ENCODE assay signal across 1 cellular context in the genomic region with DNA sequence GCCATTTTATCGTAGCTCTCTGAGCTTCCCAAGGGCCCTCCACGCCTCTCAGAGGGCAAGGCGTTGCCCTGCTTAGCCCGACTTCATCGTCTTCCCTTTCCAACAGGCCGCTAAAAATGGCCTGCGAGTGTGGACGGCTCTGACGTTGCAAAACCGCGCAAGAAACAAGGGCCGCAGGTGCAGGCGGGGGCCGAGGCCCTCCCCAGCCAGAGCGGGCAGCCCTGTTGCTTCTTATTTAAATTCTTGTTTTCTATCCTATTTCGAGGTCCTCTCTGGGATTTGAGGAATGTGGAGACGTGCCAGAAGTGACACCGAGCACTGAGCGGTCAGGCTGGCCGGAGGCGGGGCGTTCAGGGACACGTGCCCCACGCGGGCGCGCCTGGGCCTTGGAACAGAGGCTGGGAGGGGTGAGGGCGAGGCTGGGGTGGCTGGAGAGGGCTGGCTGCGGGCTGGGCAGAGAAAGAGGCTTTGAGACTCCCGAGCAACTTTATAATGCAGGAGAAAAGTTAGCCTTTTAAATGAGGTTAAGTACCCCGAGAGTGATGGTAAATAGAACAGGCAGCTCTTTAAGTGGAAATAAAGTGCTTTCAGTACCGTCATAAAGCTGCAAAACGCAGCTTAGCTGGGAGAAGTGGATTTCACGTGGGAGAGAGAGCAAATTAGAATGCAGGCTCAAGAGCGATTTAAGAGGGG.
TF ChIP-seq lines count a peak whose summit lies in the region.

No MANE protein-coding gene starts in this region.

TF ChIP-seq in H1, 55 proteins besides CTCF, POLR2A, EP300 and RAD21 (continued from another document):
- TF ChIP-seq MAFK (IDR thresholded peaks at IDR 0.05; ENCODE audit: low read depth, low read length) (no peak), CREB1 (IDR thresholded peaks at IDR 0.05) (0 out of 2 replicates have a peak, but pooled peaks have one; percentile 34), GABPA (IDR thresholded peaks at IDR 0.05; ENCODE audit: borderline replicate concordance, insufficient read depth, low read length) (no peak), PHF8 (conservative IDR thresholded peaks at IDR 0.05; ENCODE audit: low read depth, low read length) (no peak), RXRA (IDR thresholded peaks at IDR 0.05; ENCODE audit: insufficient read depth, low read depth, low read length) (no peak), SRF (IDR thresholded peaks at IDR 0.05; ENCODE audit: low read depth, low read length) (no peak), CBX5 (IDR thresholded peaks at IDR 0.05; ENCODE audit: low read depth, low read length) (no peak), ASH2L (IDR thresholded peaks at IDR 0.05; ENCODE audit: low read length) (peak; percentile 28), CTBP2 (IDR thresholded peaks at IDR 0.05; ENCODE audit: borderline replicate concordance, insufficient read depth, insufficient read length, low read length) (no peak), KDM5A (IDR thresholded peaks at IDR 0.05; ENCODE audit: low read length) (no peak), NANOG (IDR thresholded peaks at IDR 0.05; ENCODE audit: insufficient read depth, low read depth, low read length, poor library complexity, severe bottlenecking) (no peak), SIN3A (conservative IDR thresholded peaks at IDR 0.05 in 1 of 2, IDR thresholded peaks at IDR 0.05 in 1 of 2; ENCODE audit: low read depth in 1 of 2, low read length in 2 of 2) (0 out of 4 replicates have a peak, but pooled peaks of 1 of the 2 experiments have one; percentile 32), SAP30 (IDR thresholded peaks at IDR 0.05; ENCODE audit: insufficient read depth, insufficient replicate concordance, low read length) (no peak), EGR1 (IDR thresholded peaks at IDR 0.05; ENCODE audit: borderline replicate concordance, low read depth, low read length) (no peak), HDAC6 (IDR thresholded peaks at IDR 0.05; ENCODE audit: low read depth, low read length) (no peak), JUND (IDR thresholded peaks at IDR 0.05; ENCODE audit: low read length) (no peak), BACH1 (IDR thresholded peaks at IDR 0.05; ENCODE audit: low read length) (no peak)
- TF ChIP-seq, protein P1, sequence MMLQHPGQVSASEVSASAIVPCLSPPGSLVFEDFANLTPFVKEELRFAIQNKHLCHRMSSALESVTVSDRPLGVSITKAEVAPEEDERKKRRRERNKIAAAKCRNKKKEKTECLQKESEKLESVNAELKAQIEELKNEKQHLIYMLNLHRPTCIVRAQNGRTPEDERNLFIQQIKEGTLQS (IDR thresholded peaks at IDR 0.05; ENCODE audit: insufficient read depth, low read depth, low read length): 0 out of 2 replicates have a peak, but pooled peaks have one; percentile 22
- TF ChIP-seq, protein P2, sequence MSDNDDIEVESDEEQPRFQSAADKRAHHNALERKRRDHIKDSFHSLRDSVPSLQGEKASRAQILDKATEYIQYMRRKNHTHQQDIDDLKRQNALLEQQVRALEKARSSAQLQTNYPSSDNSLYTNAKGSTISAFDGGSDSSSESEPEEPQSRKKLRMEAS (IDR thresholded peaks at IDR 0.05): peak; percentile 97
- TF ChIP-seq, protein P3, sequence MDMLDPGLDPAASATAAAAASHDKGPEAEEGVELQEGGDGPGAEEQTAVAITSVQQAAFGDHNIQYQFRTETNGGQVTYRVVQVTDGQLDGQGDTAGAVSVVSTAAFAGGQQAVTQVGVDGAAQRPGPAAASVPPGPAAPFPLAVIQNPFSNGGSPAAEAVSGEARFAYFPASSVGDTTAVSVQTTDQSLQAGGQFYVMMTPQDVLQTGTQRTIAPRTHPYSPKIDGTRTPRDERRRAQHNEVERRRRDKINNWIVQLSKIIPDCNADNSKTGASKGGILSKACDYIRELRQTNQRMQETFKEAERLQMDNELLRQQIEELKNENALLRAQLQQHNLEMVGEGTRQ (IDR thresholded peaks at IDR 0.05; ENCODE audit: low read length): peak; percentile 76
